In genomic region chr11:92866679-92867282, GRCh38 we compare ENCODE assay signal across 22 cellular contexts.
"Had no signal": no experiment of that assay in that cellular context is flagged by ENCODE, and none has a peak within 500 bp of the region (broad histone marks: within the 10 kb centered on the region; RNA-seq: fewer than 3 reads in every experiment).

No MANE protein-coding gene starts in this region.

- H3K9me3 ChIP-seq: gastroesophageal sphincter, pancreas, testis, vagina had no signal

- H3K9me3 Mint-ChIP-seq: activated CD4-positive, alpha-beta memory T cell treated with anti-CD3 and anti-CD28 coated beads for 36 hours; activated naive CD4-positive, alpha-beta T cell treated with anti-CD3 and anti-CD28 coated beads for 36 hours; activated T-cell treated with anti-CD3 and anti-CD28 coated beads, Interleukin-2, amount 50 U/mL, for 72 hours; memory B cell; nephron; T-helper 1 cell treated with Interleukin-12 subunit alpha and Interleukin-12 subunit beta and Interleukin-4 antibody, amounts not matched to agents 30 μg/mL and 1 μg/mL, for 36 hours had no signal

- H3K4me3 Mint-ChIP-seq: activated CD4-positive, alpha-beta memory T cell treated with anti-CD3 and anti-CD28 coated beads for 36 hours; activated naive CD4-positive, alpha-beta T cell treated with anti-CD3 and anti-CD28 coated beads for 36 hours; activated T-cell treated with anti-CD3 and anti-CD28 coated beads, Interleukin-2, amount 50 U/mL, for 72 hours; memory B cell; nephron; stimulated activated effector memory CD8-positive, alpha-beta T cell treated with anti-CD3 and anti-CD28 coated beads, Interleukin-12 subunit alpha, Interleukin-12 subunit beta, amount 100 ng/mL, for 72 hours; T-helper 1 cell treated with Interleukin-12 subunit alpha and Interleukin-12 subunit beta and Interleukin-4 antibody, amounts not matched to agents 30 μg/mL and 1 μg/mL, for 36 hours had no signal

- H3K27me3 ChIP-seq: gastroesophageal sphincter, pancreas, testis, vagina had no signal

- H3K36me3 ChIP-seq: gastroesophageal sphincter, pancreas, vagina had no signal

- H3K27ac ChIP-seq: epithelial cell of prostate, gastroesophageal sphincter, pancreas, testis, vagina had no signal

- H3K27ac Mint-ChIP-seq: activated CD4-positive, alpha-beta memory T cell treated with anti-CD3 and anti-CD28 coated beads for 36 hours; activated naive CD4-positive, alpha-beta T cell treated with anti-CD3 and anti-CD28 coated beads for 36 hours; activated T-cell treated with anti-CD3 and anti-CD28 coated beads, Interleukin-2, amount 50 U/mL, for 72 hours; memory B cell; stimulated activated effector memory CD8-positive, alpha-beta T cell treated with anti-CD3 and anti-CD28 coated beads, Interleukin-12 subunit alpha, Interleukin-12 subunit beta, amount 100 ng/mL, for 72 hours; T-helper 1 cell treated with Interleukin-12 subunit alpha and Interleukin-12 subunit beta and Interleukin-4 antibody, amounts not matched to agents 30 μg/mL and 1 μg/mL, for 36 hours had no signal

- H3K36me3 Mint-ChIP-seq: activated CD4-positive, alpha-beta memory T cell treated with anti-CD3 and anti-CD28 coated beads for 36 hours; memory B cell; stimulated activated effector memory CD8-positive, alpha-beta T cell treated with anti-CD3 and anti-CD28 coated beads, Interleukin-12 subunit alpha, Interleukin-12 subunit beta, amount 100 ng/mL, for 72 hours had no signal

- H3K4me3 ChIP-seq: gastroesophageal sphincter, pancreas, testis, vagina had no signal

- ATAC-seq: activated T-cell treated with anti-CD3 and anti-CD28 coated beads, Interleukin-2, amount 50 U/mL, for 72 hours; gastroesophageal sphincter; pancreas; sciatic nerve; stimulated activated effector memory CD8-positive, alpha-beta T cell treated with anti-CD3 and anti-CD28 coated beads, Interleukin-12 subunit alpha, Interleukin-12 subunit beta, amount 100 ng/mL, for 72 hours had no signal

- H3K4me1 ChIP-seq: pancreas, testis, vagina had no signal

- H3K27me3 Mint-ChIP-seq: activated CD4-positive, alpha-beta memory T cell treated with anti-CD3 and anti-CD28 coated beads for 36 hours; memory B cell had no signal

- DNase-seq: activated CD4-positive, alpha-beta memory T cell treated with anti-CD3 and anti-CD28 coated beads for 36 hours; activated CD4-positive, alpha-beta T cell treated with anti-CD3 and anti-CD28 coated beads for 48 hours; activated effector memory CD4-positive, alpha-beta T cell treated with Interleukin-2 at 50 U/mL for 16 hours; activated naive CD4-positive, alpha-beta T cell treated with anti-CD3 and anti-CD28 coated beads for 36 hours; activated T-cell treated with anti-CD3 and anti-CD28 coated beads, Interleukin-2, amount 50 U/mL, for 72 hours; amygdala; cortex of kidney; kidney glomerular epithelial cell; pancreas; small intestine; stimulated activated CD4-positive, alpha-beta T cell treated with anti-CD3 and anti-CD28 coated beads, Interleukin-2, amount 100 ng/mL, for 24 hours; T1000; testis; trophoblast cell had no signal

- FAIRE-seq: pancreas, small intestine had no signal

- H3K4me1 Mint-ChIP-seq: memory B cell; stimulated activated effector memory CD8-positive, alpha-beta T cell treated with anti-CD3 and anti-CD28 coated beads, Interleukin-12 subunit alpha, Interleukin-12 subunit beta, amount 100 ng/mL, for 72 hours had no signal
